23 cellular contexts compared by ENCODE assay signal in genomic region chr6:18147616-18148015, GRCh38. TPM values are rescaled to one million over a fixed set of nuclear protein-coding genes. Genes with fewer than 3 reads are reported as not detected.
DNase-seq lines count a peak whose midpoint lies in the region; ATAC-seq, FAIRE-seq and TF ChIP-seq lines count a peak whose summit lies in the region.
"Had no signal": no experiment of that assay in that cellular context is flagged by ENCODE, and none has a peak within 500 bp of the region (broad histone marks: within the 10 kb centered on the region; RNA-seq: fewer than 3 reads in every experiment).

No MANE protein-coding gene starts in this region.

- H3K4me1 Mint-ChIP-seq in nephron (peaks cover 6% of the 10 kb centered on the region), neural progenitor cell (no peaks in the 10 kb centered on the region)

- dilution Hi-C loops in keratinocyte (cut with MboI; ENCODE audit: extremely low pct_ligation_motif_present, low sequenced_read_pairs): no loop called here

- H3K4me1 ChIP-seq in ACC112 (ENCODE audit: control insufficient read depth, insufficient read depth, low read length, unreplicated experiment) (peaks cover 24% of the 10 kb centered on the region), keratinocyte (ENCODE audit: control insufficient read depth, extremely low read depth, insufficient read depth, low read length) (peaks cover 20% of the 10 kb centered on the region), neural progenitor cell (no peaks in the 10 kb centered on the region)
- H3K4me1 ChIP-seq: prostate gland, tibial artery had no signal

- ATAC-seq in HG03196 (IDR thresholded peaks at IDR 0.05; ENCODE audit: unreplicated experiment): no peak
- no peak for ATAC-seq in GM21529 (IDR thresholded peaks at IDR 0.05; ENCODE audit: unreplicated experiment)

- peak overlapping the region; percentile 77 for H3K27ac ChIP-seq in ACC112 (ENCODE audit: low read depth, low read length)
- H3K27ac ChIP-seq in keratinocyte (ENCODE audit: control insufficient read depth, insufficient read depth, low read length): peak overlapping the region; percentile 94
- H3K27ac ChIP-seq in neural progenitor cell: no peak overlapping the region
- H3K27ac ChIP-seq: prostate gland, tibial artery had no signal

- no peaks in the 10 kb centered on the region for H3K79me2 ChIP-seq in ACC112 (ENCODE audit: control insufficient read depth, insufficient read depth, low read length, unreplicated experiment)
- H3K79me2 ChIP-seq in keratinocyte (ENCODE audit: control insufficient read depth, insufficient read depth, low read length): no peaks in the 10 kb centered on the region
- no peaks in the 10 kb centered on the region for H3K79me2 ChIP-seq in neural progenitor cell (ENCODE audit: low read depth)

- H2AFZ ChIP-seq in ACC112 (ENCODE audit: low read length, unreplicated experiment) (no peak overlapping the region), keratinocyte (ENCODE audit: control insufficient read depth, low read length) (no peak overlapping the region), neural progenitor cell (replicated peaks) (no peak overlapping the region)

- H3K9me3 Mint-ChIP-seq in nephron: no peaks in the 10 kb centered on the region
- H3K9me3 Mint-ChIP-seq in neural progenitor cell: no peaks in the 10 kb centered on the region
- H3K9me3 Mint-ChIP-seq: activated CD8-positive, alpha-beta T cell treated with anti-CD3 and anti-CD28 coated beads for 36 hours; central memory CD8-positive, alpha-beta T cell had no signal

- H3K9ac ChIP-seq in keratinocyte (ENCODE audit: control insufficient read depth, extremely low read depth, insufficient read depth, low read length): peak overlapping the region; percentile 57
- no peak overlapping the region for H3K9ac ChIP-seq in neural progenitor cell

- no peaks in the 10 kb centered on the region for H3K9me1 ChIP-seq in keratinocyte (ENCODE audit: control insufficient read depth, extremely low read depth, insufficient read depth, low read length)

- H3K4me2 ChIP-seq in keratinocyte (ENCODE audit: control insufficient read depth, extremely low read depth, insufficient read depth, low read depth, low read length): peak overlapping the region; percentile 8
- no peak overlapping the region for H3K4me2 ChIP-seq in neural progenitor cell

- DNase-seq in RCC 7860 (ENCODE audit: low spot score) (peak; percentile 60), keratinocyte (ENCODE audit: low read depth, low spot score) (no peak), neural progenitor cell (ENCODE audit: low spot score) (no peak), LoVo (ENCODE audit: low spot score) (no peak)
- DNase-seq: activated CD4-positive, alpha-beta T cell treated with anti-CD3 and anti-CD28 coated beads for 1 hour; activated CD8-positive, alpha-beta T cell treated with anti-CD3 and anti-CD28 coated beads for 36 hours; activated gamma-delta T cell; GDM1; NCI-H1092; NCI-H1930; NCI-H526 treated with DMSO at 0.1 percent for 48 hours; T-helper 1 cell; tibial artery had no signal

- TF ChIP-seq CTCF in keratinocyte (optimal IDR thresholded peaks at IDR 0.05 in 1 of 3, IDR thresholded peaks at IDR 0.05 in 1 of 3, conservative IDR thresholded peaks at IDR 0.05 in 1 of 3; ENCODE audit: extremely low read depth in 1 of 3, insufficient read depth in 2 of 3, low read length in 3 of 3) (no peak), nephron (IDR thresholded peaks at IDR 0.05; ENCODE audit: unreplicated experiment in 3 of 3) (no peak), neural progenitor cell (IDR thresholded peaks at IDR 0.05) (no peak)

- H3K27ac Mint-ChIP-seq in nephron (peak overlapping the region; percentile 62 to 73 (median 72)), neural progenitor cell (no peak overlapping the region)
- H3K27ac Mint-ChIP-seq: activated CD8-positive, alpha-beta T cell treated with anti-CD3 and anti-CD28 coated beads for 36 hours had no signal

- peaks cover 4% of the 10 kb centered on the region for H3K27me3 Mint-ChIP-seq in nephron (ENCODE audit: low read depth)
- no peaks in the 10 kb centered on the region for H3K27me3 Mint-ChIP-seq in neural progenitor cell (ENCODE audit: insufficient read depth, low read depth)
- H3K27me3 Mint-ChIP-seq: activated CD8-positive, alpha-beta T cell treated with anti-CD3 and anti-CD28 coated beads for 36 hours; central memory CD8-positive, alpha-beta T cell had no signal

- H3K36me3 Mint-ChIP-seq in nephron (ENCODE audit: low read depth): peaks cover 15% of the 10 kb centered on the region
- H3K36me3 Mint-ChIP-seq in neural progenitor cell: peaks cover 2% of the 10 kb centered on the region

- no peaks in the 10 kb centered on the region for H3F3A ChIP-seq in neural progenitor cell (ENCODE audit: low read depth)

- H3K4me3 Mint-ChIP-seq in nephron (no peak overlapping the region), neural progenitor cell (no peak overlapping the region)
- H3K4me3 Mint-ChIP-seq: activated CD8-positive, alpha-beta T cell treated with anti-CD3 and anti-CD28 coated beads for 36 hours; central memory CD8-positive, alpha-beta T cell had no signal

- FAIRE-seq in RCC 7860 (lab: Jason Lieb, UNC) (no peak), keratinocyte (lab: Jason Lieb, UNC) (no peak)
- FAIRE-seq: H1, islet of Langerhans had no signal

- H3K9me3 ChIP-seq in keratinocyte (ENCODE audit: control insufficient read depth, low read depth, low read length): no peaks in the 10 kb centered on the region
- no peaks in the 10 kb centered on the region for H3K9me3 ChIP-seq in neural progenitor cell (ENCODE audit: low read depth)
- H3K9me3 ChIP-seq: prostate gland, SJSA1, tibial artery had no signal

- no peaks in the 10 kb centered on the region for H4K20me1 ChIP-seq in keratinocyte (ENCODE audit: control insufficient read depth, extremely low read depth, insufficient read depth, low read length)
- H4K20me1 ChIP-seq in neural progenitor cell (ENCODE audit: low read depth): no peaks in the 10 kb centered on the region

- H3K4me3 ChIP-seq in ACC112 (ENCODE audit: low read depth, low read length) (no peak overlapping the region), keratinocyte (ENCODE audit: control insufficient read depth in 2 of 3, extremely low read depth in 1 of 3, insufficient read depth in 2 of 3, low read depth in 1 of 3, low read length in 3 of 3) (no peak overlapping the region), neural progenitor cell (no peak overlapping the region)
- H3K4me3 ChIP-seq: lung, prostate gland, SJSA1, tibial artery had no signal

- H3K36me3 ChIP-seq in ACC112 (ENCODE audit: insufficient read depth, low read length): no peaks in the 10 kb centered on the region; the same call in none of the 2 replicates
- H3K36me3 ChIP-seq in keratinocyte (ENCODE audit: control insufficient read depth in 2 of 2, extremely low read depth in 1 of 2, insufficient read depth in 2 of 2, low read length in 2 of 2): peaks cover 3 to 7% of the 10 kb centered on the region in 2 experiments
- H3K36me3 ChIP-seq in neural progenitor cell: no peaks in the 10 kb centered on the region
- H3K36me3 ChIP-seq: prostate gland had no signal

- H3K27me3 ChIP-seq in ACC112 (ENCODE audit: insufficient read depth, low read length): no peaks in the 10 kb centered on the region
- H3K27me3 ChIP-seq in keratinocyte (ENCODE audit: control insufficient read depth, extremely low read depth, insufficient read depth, low read length): no peaks in the 10 kb centered on the region
- no peaks in the 10 kb centered on the region for H3K27me3 ChIP-seq in neural progenitor cell
- H3K27me3 ChIP-seq: SJSA1, tibial artery had no signal

RNA-seq across cellular contexts. Expression of gene TPMT, which starts 7.3 kb away (rescaled TPM):
- 25.1 to 38.6 TPM (median 28.3 TPM) in 3 replicates for polyA plus RNA-seq in keratinocyte
- polyA plus RNA-seq in keratinocyte (2011; ENCODE audit: low read depth): 23.6 TPM
- 24.2 and 45.1 TPM in 2 replicates for polyA plus RNA-seq in keratinocyte (2011; cell fraction: cytosol; rRNA removed)
- 16.0 and 17.9 TPM in 2 replicates for polyA plus RNA-seq in keratinocyte (2011; cell fraction: nucleus; rRNA removed)
- 17.4 and 25.1 TPM in 2 replicates for polyA plus RNA-seq in keratinocyte (2012; ENCODE audit: low replicate concordance)
- polyA minus RNA-seq in keratinocyte: 4.2 to 20.9 TPM (median 12.6 TPM) in 3 replicates
- polyA minus RNA-seq in keratinocyte (2011; cell fraction: cytosol; rRNA and poly(A)+ RNA removed): 13.0 TPM
- polyA minus RNA-seq in keratinocyte (2011; cell fraction: nucleus; rRNA and poly(A)+ RNA removed): 4.0 and 7.9 TPM in 2 replicates
- total RNA-seq in neural progenitor cell (ENCODE audit: low replicate concordance): 15.0 and 22.1 TPM in 2 replicates

RNA-seq across cellular contexts. Expression of gene KDM1B, which starts 7.6 kb away (rescaled TPM):
- 29.5 to 32.7 TPM (median 30.6 TPM) in 3 replicates for polyA plus RNA-seq in keratinocyte
- 24.1 TPM for polyA plus RNA-seq in keratinocyte (2011; ENCODE audit: low read depth)
- polyA plus RNA-seq in keratinocyte (2011; cell fraction: cytosol; rRNA removed): 24.5 and 37.5 TPM in 2 replicates
- polyA plus RNA-seq in keratinocyte (2011; cell fraction: nucleus; rRNA removed): 21.5 and 25.2 TPM in 2 replicates
- polyA plus RNA-seq in keratinocyte (2012; ENCODE audit: low replicate concordance): 25.4 and 25.7 TPM in 2 replicates
- polyA minus RNA-seq in keratinocyte: 28.8 to 56.7 TPM (median 38.3 TPM) in 3 replicates
- polyA minus RNA-seq in keratinocyte (2011; cell fraction: cytosol; rRNA and poly(A)+ RNA removed): 19.4 TPM
- polyA minus RNA-seq in keratinocyte (2011; cell fraction: nucleus; rRNA and poly(A)+ RNA removed): 13.5 and 21.6 TPM in 2 replicates
- total RNA-seq in neural progenitor cell (ENCODE audit: low replicate concordance): 11.6 and 16.9 TPM in 2 replicates

RNA-seq across cellular contexts. Expression of gene NHLRC1, which starts 25.1 kb away (rescaled TPM):
- polyA plus RNA-seq in keratinocyte: 1.2 to 1.5 TPM (median 1.2 TPM) in 3 replicates
- polyA plus RNA-seq in keratinocyte (2011; ENCODE audit: low read depth): 0.15 TPM
- polyA plus RNA-seq in keratinocyte (2011; cell fraction: cytosol; rRNA removed): 0.94 and 1.3 TPM in 2 replicates
- polyA plus RNA-seq in keratinocyte (2011; cell fraction: nucleus; rRNA removed): 2.0 and 2.4 TPM in 2 replicates
- 1.9 and 2.0 TPM in 2 replicates for polyA plus RNA-seq in keratinocyte (2012; ENCODE audit: low replicate concordance)
- polyA minus RNA-seq in keratinocyte: 0.13 to 0.56 TPM (median 0.51 TPM) in 3 replicates
- 1.2 TPM for polyA minus RNA-seq in keratinocyte (2011; cell fraction: cytosol; rRNA and poly(A)+ RNA removed)
- 0.84 and 1.3 TPM in 2 replicates for polyA minus RNA-seq in keratinocyte (2011; cell fraction: nucleus; rRNA and poly(A)+ RNA removed)
- total RNA-seq in neural progenitor cell (ENCODE audit: low replicate concordance): not detected in 2 replicates
